In the genomic region with DNA sequence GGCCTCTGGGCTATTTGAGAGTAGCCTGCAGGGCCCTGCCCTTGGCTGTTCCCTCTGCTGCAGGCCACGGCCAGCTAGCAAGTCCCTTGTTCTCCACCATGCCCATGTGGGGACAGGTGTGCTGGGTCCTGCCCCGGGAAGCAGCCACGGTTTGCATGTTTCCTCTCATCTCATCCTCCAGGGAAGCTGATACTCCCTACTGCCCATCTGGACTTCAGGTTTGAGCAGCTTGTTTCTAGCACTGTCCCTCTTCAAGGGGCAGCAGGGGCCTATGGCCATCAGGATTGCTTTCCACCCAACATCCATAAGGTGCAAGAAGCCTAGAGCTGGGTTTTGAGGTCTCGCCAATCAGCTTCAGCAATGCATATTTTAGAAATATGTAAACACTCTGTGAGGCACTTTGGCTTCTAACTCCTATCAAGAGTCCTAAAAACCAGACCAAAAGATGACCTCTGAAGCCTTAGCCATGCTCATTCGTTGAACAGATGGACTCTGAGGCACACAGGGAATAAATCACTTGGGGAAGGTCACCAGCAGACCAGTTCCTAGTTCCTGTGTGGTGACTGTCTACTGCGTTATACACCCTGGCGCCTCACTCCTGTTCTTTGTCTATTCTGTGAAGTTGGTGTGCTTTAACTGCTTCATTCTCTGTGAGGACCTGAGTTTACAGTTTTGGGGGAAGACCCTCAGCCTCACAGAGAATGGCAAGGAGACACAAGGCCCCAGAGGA, we compare ENCODE assay signal across 16 cellular contexts.
"Had no signal": no experiment of that assay in that cellular context is flagged by ENCODE, and none has a peak within 500 bp of the region (broad histone marks: within the 10 kb centered on the region; RNA-seq: fewer than 3 reads in every experiment).

No MANE protein-coding gene starts in this region.

- H3K9me3 ChIP-seq: left ventricle myocardium inferior, ovary had no signal

- H3K9me3 Mint-ChIP-seq: activated CD4-positive, alpha-beta memory T cell treated with anti-CD3 and anti-CD28 coated beads for 36 hours; activated naive CD4-positive, alpha-beta T cell treated with anti-CD3 and anti-CD28 coated beads, Interleukin-2, amount 10 ng/mL, durations not matched to agents 7 days and 5 days; activated naive CD8-positive, alpha-beta T cell treated with anti-CD3 and anti-CD28 coated beads, Interleukin-2, amount 50 U/mL, for 24 hours; activated T-cell treated with anti-CD3 and anti-CD28 coated beads, Interleukin-2, amount 50 U/mL, for 4 hours; immature natural killer cell had no signal

- H3K4me3 Mint-ChIP-seq: activated CD4-positive, alpha-beta memory T cell treated with anti-CD3 and anti-CD28 coated beads for 36 hours; activated naive CD4-positive, alpha-beta T cell treated with anti-CD3 and anti-CD28 coated beads, Interleukin-2, amount 10 ng/mL, durations not matched to agents 7 days and 5 days; activated naive CD8-positive, alpha-beta T cell treated with anti-CD3 and anti-CD28 coated beads, Interleukin-2, amount 50 U/mL, for 24 hours; activated T-cell treated with anti-CD3 and anti-CD28 coated beads, Interleukin-2, amount 50 U/mL, for 4 hours; brain; immature natural killer cell; naive B cell; neural progenitor cell; stimulated activated naive B cell treated with anti-CD40 and anti-IgM and Interleukin-4, amounts not matched to agents 10 μg/mL and 1 μg/mL and 100 μg/mL, for 72 hours had no signal

- H3K4me2 ChIP-seq: neural progenitor cell had no signal

- H3K27ac Mint-ChIP-seq: activated CD4-positive, alpha-beta memory T cell treated with anti-CD3 and anti-CD28 coated beads for 36 hours; activated naive CD4-positive, alpha-beta T cell treated with anti-CD3 and anti-CD28 coated beads, Interleukin-2, amount 10 ng/mL, durations not matched to agents 7 days and 5 days; activated naive CD8-positive, alpha-beta T cell treated with anti-CD3 and anti-CD28 coated beads, Interleukin-2, amount 50 U/mL, for 24 hours; brain; immature natural killer cell; naive B cell; neural progenitor cell; stimulated activated naive B cell treated with anti-CD40 and anti-IgM and Interleukin-4, amounts not matched to agents 10 μg/mL and 1 μg/mL and 100 μg/mL, for 72 hours had no signal

- H2AFZ ChIP-seq: neural progenitor cell had no signal

- H3K27me3 ChIP-seq: neural progenitor cell, ovary had no signal

- H3K36me3 ChIP-seq: left ventricle myocardium inferior, neural progenitor cell, ovary, spleen had no signal

- H3K4me1 ChIP-seq: left ventricle myocardium inferior, spleen had no signal

- H3K36me3 Mint-ChIP-seq: activated CD4-positive, alpha-beta memory T cell treated with anti-CD3 and anti-CD28 coated beads for 36 hours; activated naive CD4-positive, alpha-beta T cell treated with anti-CD3 and anti-CD28 coated beads, Interleukin-2, amount 10 ng/mL, durations not matched to agents 7 days and 5 days; brain; immature natural killer cell; naive B cell; neural progenitor cell; stimulated activated naive B cell treated with anti-CD40 and anti-IgM and Interleukin-4, amounts not matched to agents 10 μg/mL and 1 μg/mL and 100 μg/mL, for 72 hours had no signal

- H3K4me3 ChIP-seq: left ventricle myocardium inferior, neural progenitor cell, ovary, spleen had no signal

- H3K27ac ChIP-seq: left ventricle myocardium inferior, neural progenitor cell, ovary, spleen had no signal

- H3K4me1 Mint-ChIP-seq: activated naive CD4-positive, alpha-beta T cell treated with anti-CD3 and anti-CD28 coated beads, Interleukin-2, amount 10 ng/mL, durations not matched to agents 7 days and 5 days; activated naive CD8-positive, alpha-beta T cell treated with anti-CD3 and anti-CD28 coated beads, Interleukin-2, amount 50 U/mL, for 24 hours; immature natural killer cell; naive B cell; stimulated activated naive B cell treated with anti-CD40 and anti-IgM and Interleukin-4, amounts not matched to agents 10 μg/mL and 1 μg/mL and 100 μg/mL, for 72 hours had no signal

- H3K9ac ChIP-seq: neural progenitor cell had no signal

- DNase-seq: activated CD4-positive, alpha-beta memory T cell treated with anti-CD3 and anti-CD28 coated beads for 36 hours; activated effector memory CD4-positive, alpha-beta T cell treated with Interleukin-2 at 50 U/mL for 16 hours; activated naive CD4-positive, alpha-beta T cell treated with anti-CD3 and anti-CD28 coated beads, Interleukin-2, amount 10 ng/mL, durations not matched to agents 7 days and 5 days; activated naive CD8-positive, alpha-beta T cell treated with anti-CD3 and anti-CD28 coated beads, Interleukin-2, amount 50 U/mL, for 24 hours; activated T-cell treated with anti-CD3 and anti-CD28 coated beads, Interleukin-2, amount 50 U/mL, for 4 hours; anterior cingulate cortex; central memory CD4-positive, alpha-beta T cell; immature natural killer cell; kidney glomerular epithelial cell; left ventricle myocardium inferior; naive B cell; ovary; spleen; stimulated activated naive B cell treated with anti-CD40 and anti-IgM and Interleukin-4, amounts not matched to agents 10 μg/mL and 1 μg/mL and 100 μg/mL, for 72 hours had no signal
